11 cellular contexts compared by ENCODE assay signal in genomic region chr20:44730441-44730840, GRCh38. TPM values are rescaled to one million over a fixed set of nuclear protein-coding genes. Genes with fewer than 3 reads are reported as not detected.
A peak's percentile ranks its signal among the peaks of the same experiment; 100 is the strongest.
DNase-seq lines count a peak whose midpoint lies in the region; ATAC-seq and TF ChIP-seq lines count a peak whose summit lies in the region.
"Had no signal": no experiment of that assay in that cellular context is flagged by ENCODE, and none has a peak within 500 bp of the region (broad histone marks: within the 10 kb centered on the region; RNA-seq: fewer than 3 reads in every experiment).

No MANE protein-coding gene starts in this region.

- peaks cover 51% of the 10 kb centered on the region for H3K4me1 Mint-ChIP-seq in GM23338

- H3K27me3 ChIP-seq in A673 (replicated peaks; ENCODE audit: insufficient read depth, low read depth, low read length, poor library complexity) (no peaks in the 10 kb centered on the region), adipocyte (replicated peaks; ENCODE audit: control insufficient read depth, insufficient read depth, low read length) (no peaks in the 10 kb centered on the region), GM23338 (ENCODE audit: insufficient read depth) (no peaks in the 10 kb centered on the region)
- H3K27me3 ChIP-seq: BLaER1, dorsolateral prefrontal cortex had no signal

- no peak for TF ChIP-seq POLR2A in GM18505 (IDR thresholded peaks at IDR 0.05; ENCODE audit: borderline replicate concordance, extremely low read depth, insufficient read depth, insufficient read length)

- H3K79me2 ChIP-seq in GM23338 (replicated peaks; ENCODE audit: insufficient read depth): no peaks in the 10 kb centered on the region

- H3F3A ChIP-seq in GM23338 (replicated peaks; ENCODE audit: low read depth): no peaks in the 10 kb centered on the region

- no peaks in the 10 kb centered on the region for H3K9me2 ChIP-seq in GM23338 (ENCODE audit: insufficient read depth)

- H3K4me3 ChIP-seq in A673 (ENCODE audit: low read depth, low read length, poor library complexity, severe bottlenecking) (no peak overlapping the region), adipocyte (ENCODE audit: low read length) (no peak overlapping the region), GM23338 (no peak overlapping the region)
- H3K4me3 ChIP-seq: BLaER1, dorsolateral prefrontal cortex had no signal

- H4K20me1 ChIP-seq in GM23338 (replicated peaks; ENCODE audit: insufficient read depth): no peaks in the 10 kb centered on the region
- H4K20me1 ChIP-seq: BLaER1 had no signal

- H3K9me3 ChIP-seq in A673 (ENCODE audit: low read depth, low read length, poor library complexity, severe bottlenecking): no peaks in the 10 kb centered on the region
- no peaks in the 10 kb centered on the region for H3K9me3 ChIP-seq in adipocyte (ENCODE audit: control insufficient read depth, low read length)
- H3K9me3 ChIP-seq: BLaER1 had no signal

- peaks cover 5% of the 10 kb centered on the region for H3K27me3 Mint-ChIP-seq in GM23338 (ENCODE audit: insufficient read depth, low read depth, poor library complexity)
- H3K27me3 Mint-ChIP-seq: activated T-helper 17 cell treated with anti-CD3 and anti-CD28 coated beads, Interleukin-2, amount 50 U/mL, for 72 hours had no signal

- H3K4me1 ChIP-seq in A673 (ENCODE audit: insufficient read depth, low read length, poor library complexity, severe bottlenecking) (peaks cover 17% of the 10 kb centered on the region), adipocyte (ENCODE audit: control insufficient read depth, insufficient read depth, low read length) (peaks cover 36% of the 10 kb centered on the region), GM23338 (ENCODE audit: insufficient read depth) (peaks cover 23% of the 10 kb centered on the region)
- H3K4me1 ChIP-seq: BLaER1 had no signal

- no peaks in the 10 kb centered on the region for H3K36me3 Mint-ChIP-seq in GM23338 (ENCODE audit: low read depth)

- POLR2A ChIA-PET in A673 (lab: Charles Lee; ENCODE audit: low non-redundant PET): no interaction called here

- BruUV-seq in A673 (replicated peaks; lab: Mats Ljungman, UMichigan): no TSS peak

- no peak overlapping the region for H2AFZ ChIP-seq in GM23338

- no peaks in the 10 kb centered on the region for H3K9me3 Mint-ChIP-seq in GM23338
- H3K9me3 Mint-ChIP-seq: activated T-helper 17 cell treated with anti-CD3 and anti-CD28 coated beads, Interleukin-2, amount 50 U/mL, for 72 hours had no signal

- TF ChIP-seq CTCF in A673 (conservative IDR thresholded peaks at IDR 0.05; ENCODE audit: low read depth, low read length): no peak
- TF ChIP-seq CTCF in GM23338 (conservative IDR thresholded peaks at IDR 0.05; ENCODE audit: low read depth in 2 of 2): no peak

- H3K9ac ChIP-seq in adipocyte (ENCODE audit: low read length): no peak overlapping the region
- H3K9ac ChIP-seq: BLaER1 had no signal

- CTCF ChIA-PET in A673 (lab: Charles Lee): interaction anchor here (0.7 kb wide), 1 partner anchor 315 kb away, joined by 5 read pairs; no protein-coding TSS in a partner anchor

- ATAC-seq in GM18505 (IDR thresholded peaks at IDR 0.05; ENCODE audit: unreplicated experiment) (no peak), GM23338 (no peak), GM19035 (IDR thresholded peaks at IDR 0.05; ENCODE audit: unreplicated experiment) (no peak)
- ATAC-seq: activated T-helper 17 cell treated with anti-CD3 and anti-CD28 coated beads, Interleukin-2, amount 50 U/mL, for 72 hours had no signal

- H3K4me2 ChIP-seq in GM23338: no peak overlapping the region
- H3K4me2 ChIP-seq: BLaER1 had no signal

- H3K27ac Mint-ChIP-seq in GM23338: no peak overlapping the region
- H3K27ac Mint-ChIP-seq: activated T-helper 17 cell treated with anti-CD3 and anti-CD28 coated beads, Interleukin-2, amount 50 U/mL, for 72 hours had no signal

- H3K36me3 ChIP-seq in A673 (ENCODE audit: insufficient read depth, low read length, poor library complexity, severe bottlenecking): no peaks in the 10 kb centered on the region
- no peaks in the 10 kb centered on the region for H3K36me3 ChIP-seq in adipocyte (ENCODE audit: control insufficient read depth, insufficient read depth, low read length, severe bottlenecking)
- no peaks in the 10 kb centered on the region for H3K36me3 ChIP-seq in GM23338 (ENCODE audit: insufficient read depth)
- H3K36me3 ChIP-seq: BLaER1 had no signal

- DNase-seq in A673 (ENCODE audit: low spot score): peak; percentile 35
- DNase-seq in HS-27A (ENCODE audit: low read depth): peak; percentile 98
- peak; percentile 93 for DNase-seq in adipocyte (ENCODE audit: low read depth)
- peak; percentile 70 for DNase-seq in glomerular endothelial cell (ENCODE audit: extremely low read depth, low read depth, low spot score)
- no peak for DNase-seq in NCI-H2227 (lab: John Stamatoyannopoulos, UW; ENCODE audit: unreplicated experiment)
- DNase-seq in GM23338 (ENCODE audit: low spot score): no peak
- DNase-seq: dorsolateral prefrontal cortex had no signal

- no peak overlapping the region for H3K4me3 Mint-ChIP-seq in GM23338
- H3K4me3 Mint-ChIP-seq: activated T-helper 17 cell treated with anti-CD3 and anti-CD28 coated beads, Interleukin-2, amount 50 U/mL, for 72 hours had no signal

- H3K27ac ChIP-seq in A673 (ENCODE audit: low read depth, low read length, poor library complexity, severe bottlenecking) (no peak overlapping the region), GM23338 (ENCODE audit: low read depth) (no peak overlapping the region)
- H3K27ac ChIP-seq: BLaER1 had no signal

- intact Hi-C loops in A673 (cut with micrococcal nuclease; ENCODE audit: unreplicated experiment): loop anchor here (5.0 to 10.0 kb wide), 2 partner anchors 343 to 516 kb away; partner anchors contain the start of gene OSER1

TF ChIP-seq in GM23338, 12 proteins besides CTCF, POLR2A, EP300 and RAD21 (continues in another document):
- TF ChIP-seq ZNF331 (CRISPR knock-in tag; IDR thresholded peaks at IDR 0.05; ENCODE audit: low read depth) (no peak), STAT1 (IDR thresholded peaks at IDR 0.05; ENCODE audit: unreplicated experiment) (no peak), REST (IDR thresholded peaks at IDR 0.05; ENCODE audit: unreplicated experiment) (no peak), NANOG (IDR thresholded peaks at IDR 0.05; ENCODE audit: borderline replicate concordance) (no peak), JUNB (IDR thresholded peaks at IDR 0.05; ENCODE audit: unreplicated experiment) (no peak), POLR2AphosphoS5 (IDR thresholded peaks at IDR 0.05; ENCODE audit: low read depth) (no peak), ZNF114 (CRISPR knock-in tag; IDR thresholded peaks at IDR 0.05) (no peak), EZH2phosphoT487 (IDR thresholded peaks at IDR 0.05; ENCODE audit: unreplicated experiment) (no peak), ETS1 (IDR thresholded peaks at IDR 0.05) (no peak)

RNA-seq across cellular contexts. Expression of gene KCNK15, which starts 15.2 kb away (rescaled TPM):
- total RNA-seq in A673 (2021) (not detected in 2 replicates), glomerular endothelial cell (0.35 TPM in 1 of 2 replicates, not detected in the other)
- 0.19 and 0.63 TPM in 2 replicates for total RNA-seq in GM23338 (2014; rRNA removed; shearing (Covaris generic))
- 3.3 and 4.3 TPM in 2 replicates for polyA plus RNA-seq in GM23338 (2016; fragmentation: Nextera tagmentation; extraction: Ambion mirVana)

RNA-seq across cellular contexts. Expression of gene CCN5, which starts 15.3 kb away (rescaled TPM):
- not detected in 2 replicates for total RNA-seq in A673 (2021)
- total RNA-seq in glomerular endothelial cell: not detected in 2 replicates
- total RNA-seq in GM23338 (2014; rRNA removed; shearing (Covaris generic)): not detected in 2 replicates
- polyA plus RNA-seq in GM23338 (2016; fragmentation: Nextera tagmentation; extraction: Ambion mirVana): not detected in 2 replicates
- total RNA-seq: activated T-helper 17 cell treated with anti-CD3 and anti-CD28 coated beads, Interleukin-2, amount 50 U/mL, for 72 hours had no signal

Comparison
In these comparisons a context has a peak if more than half of its experiments do, and no peak if none do; other contexts are left out.
1. DNase-seq: peak in A673 (single experiment), HS-27A (single experiment), adipocyte (single experiment) and glomerular endothelial cell (single experiment); none in NCI-H2227 (single experiment) and GM23338 (single experiment).